Comparison of ENCODE assay signal across 22 cellular contexts in genomic region chr7:31857178-31857577, GRCh38.
"Had no signal": no experiment of that assay in that cellular context is flagged by ENCODE, and none has a peak within 500 bp of the region (broad histone marks: within the 10 kb centered on the region; RNA-seq: fewer than 3 reads in every experiment).

No MANE protein-coding gene starts in this region.

- H3K27ac Mint-ChIP-seq: activated CD8-positive, alpha-beta T cell treated with anti-CD3 and anti-CD28 coated beads, Interleukin-2, amount 10 ng/mL, durations not matched to agents 7 days and 5 days; activated naive CD4-positive, alpha-beta T cell treated with anti-CD3 and anti-CD28 coated beads, Interleukin-2, amount 50 U/mL, for 24 hours; natural killer cell; T-helper 2 cell treated with Interferon-gamma antibody and Interleukin-4, amounts not matched to agents 5 μg/mL and 100 μg/mL, for 36 hours had no signal

- H3K27me3 ChIP-seq: body of pancreas, cardiac muscle cell, right atrium auricular region, thyroid gland had no signal

- H3K4me3 Mint-ChIP-seq: activated CD8-positive, alpha-beta T cell treated with anti-CD3 and anti-CD28 coated beads, Interleukin-2, amount 10 ng/mL, durations not matched to agents 7 days and 5 days; activated naive CD4-positive, alpha-beta T cell treated with anti-CD3 and anti-CD28 coated beads, Interleukin-2, amount 50 U/mL, for 24 hours; natural killer cell; T-helper 2 cell treated with Interferon-gamma antibody and Interleukin-4, amounts not matched to agents 5 μg/mL and 100 μg/mL, for 36 hours had no signal

- H3K9me3 Mint-ChIP-seq: activated naive CD4-positive, alpha-beta T cell treated with anti-CD3 and anti-CD28 coated beads, Interleukin-2, amount 50 U/mL, for 24 hours; T-helper 2 cell treated with Interferon-gamma antibody and Interleukin-4, amounts not matched to agents 5 μg/mL and 100 μg/mL, for 36 hours had no signal

- H3K36me3 ChIP-seq: cardiac muscle cell, prostate gland, right atrium auricular region, thyroid gland had no signal

- H3K4me3 ChIP-seq: body of pancreas, cardiac muscle cell, prostate gland, right atrium auricular region, thyroid gland had no signal

- H3K27ac ChIP-seq: body of pancreas, cardiac muscle cell, prostate gland, right atrium auricular region, thyroid gland had no signal

- H3K4me1 ChIP-seq: body of pancreas, prostate gland, right atrium auricular region, thyroid gland had no signal

- H3K4me1 Mint-ChIP-seq: activated naive CD4-positive, alpha-beta T cell treated with anti-CD3 and anti-CD28 coated beads, Interleukin-2, amount 50 U/mL, for 24 hours; natural killer cell had no signal

- H3K27me3 Mint-ChIP-seq: activated naive CD4-positive, alpha-beta T cell treated with anti-CD3 and anti-CD28 coated beads, Interleukin-2, amount 50 U/mL, for 24 hours had no signal

- ATAC-seq: activated CD8-positive, alpha-beta T cell treated with anti-CD3 and anti-CD28 coated beads, Interleukin-2, amount 10 ng/mL, durations not matched to agents 7 days and 5 days; body of pancreas; natural killer cell; stimulated activated naive CD8-positive, alpha-beta T cell treated with anti-CD3 and anti-CD28 coated beads, Interleukin-15, Interleukin-2, amounts not matched to agents 100 U/mL and 50 U/mL, for 24 hours had no signal

- DNase-seq: activated CD4-positive, alpha-beta T cell treated with anti-CD3 and anti-CD28 coated beads for 1 hour; activated CD4-positive, alpha-beta T cell treated with anti-CD3 and anti-CD28 coated beads, Interleukin-2, amount 50 U/mL, for 1 hour; activated CD8-positive, alpha-beta T cell treated with anti-CD3 and anti-CD28 coated beads, Interleukin-2, amount 10 ng/mL, durations not matched to agents 7 days and 5 days; activated gamma-delta T cell treated with Interleukin-2 at 50 U/mL for 16 hours; activated T-cell treated with anti-CD3 and anti-CD28 coated beads, Interleukin-2, amount 50 U/mL, for 1 hour; effector CD4-positive, alpha-beta T cell; foreskin fibroblast; left colon; natural killer cell; stimulated activated CD4-positive, alpha-beta T cell treated with anti-CD3 and anti-CD28 coated beads, Interleukin-12 subunit alpha, Interleukin-12 subunit beta, amount 100 ng/mL, for 4 hours; stimulated activated CD4-positive, alpha-beta T cell treated with anti-CD3 and anti-CD28 coated beads, Interleukin-4, amount 100 ng/mL, for 4 hours; stimulated activated naive CD8-positive, alpha-beta T cell treated with anti-CD3 and anti-CD28 coated beads, Interleukin-15, Interleukin-2, amounts not matched to agents 100 U/mL and 50 U/mL, for 24 hours; thyroid gland had no signal

- FAIRE-seq: endometrium, keratinocyte, TTC549 had no signal

- H3K9me3 ChIP-seq: body of pancreas, prostate gland, right atrium auricular region, thyroid gland had no signal

- H3K36me3 Mint-ChIP-seq: activated naive CD4-positive, alpha-beta T cell treated with anti-CD3 and anti-CD28 coated beads, Interleukin-2, amount 50 U/mL, for 24 hours; natural killer cell had no signal
